Comparison of ENCODE assay signal across 19 cellular contexts in genomic region chr16:722835-723633, GRCh38. TPM values are rescaled to one million over a fixed set of nuclear protein-coding genes. Genes with fewer than 3 reads are reported as not detected.
DNase-seq lines count a peak whose midpoint lies in the region; ATAC-seq and TF ChIP-seq lines count a peak whose summit lies in the region.
"Had no signal": no experiment of that assay in that cellular context is flagged by ENCODE, and none has a peak within 500 bp of the region (broad histone marks: within the 10 kb centered on the region; RNA-seq: fewer than 3 reads in every experiment).

No MANE protein-coding gene starts in this region.

- H3K36me3 Mint-ChIP-seq in Caco-2 (ENCODE audit: insufficient read depth, unreplicated experiment) (peaks cover 6% of the 10 kb centered on the region), T-helper 17 cell (ENCODE audit: low read depth) (no peaks in the 10 kb centered on the region)
- H3K36me3 Mint-ChIP-seq in natural killer cell treated with Interleukin-12 subunit alpha and Interleukin-12 subunit beta and Interleukin-15 and Interleukin-18, amount 100 ng/mL, for 72 hours, result no peaks in the 10 kb centered on the region

- H3K4me1 ChIP-seq in Caco-2 (peaks cover 25% of the 10 kb centered on the region), prostate gland (replicated peaks) (peaks cover 25% of the 10 kb centered on the region)

- 85% methylated on average over 24 of the region's 24 CpGs for WGBS in prostate gland

- H3K9me3 Mint-ChIP-seq in Caco-2 (ENCODE audit: unreplicated experiment), result no peaks in the 10 kb centered on the region
- H3K9me3 Mint-ChIP-seq in natural killer cell treated with Interleukin-12 subunit alpha and Interleukin-12 subunit beta and Interleukin-15 and Interleukin-18, amount 100 ng/mL, for 72 hours, result no peaks in the 10 kb centered on the region

- H3K4me1 Mint-ChIP-seq in Caco-2 (ENCODE audit: low read depth, unreplicated experiment), result no peaks in the 10 kb centered on the region
- H3K4me1 Mint-ChIP-seq in T-helper 17 cell, result peaks cover 8% of the 10 kb centered on the region
- H3K4me1 Mint-ChIP-seq in natural killer cell treated with Interleukin-12 subunit alpha and Interleukin-12 subunit beta and Interleukin-15 and Interleukin-18, amount 100 ng/mL, for 72 hours (ENCODE audit: low read depth in 2 of 2), result peaks cover 0 to 15% of the 10 kb centered on the region in 2 donors

- peak overlapping the region; percentile 100 for H3K27ac ChIP-seq in C4-2B
- no peak overlapping the region for H3K27ac ChIP-seq in prostate gland
- H3K27ac ChIP-seq: foreskin keratinocyte, GM23248, ovary, thyroid gland had no signal

- H3K4me3 ChIP-seq in Caco-2 (ENCODE audit: low read depth, low read length), result no peak overlapping the region
- no peak overlapping the region for H3K4me3 ChIP-seq in prostate gland
- H3K4me3 ChIP-seq: GM23248, ovary, thyroid gland had no signal

- intact Hi-C loops in Caco-2 (cut with micrococcal nuclease; ENCODE audit: unreplicated experiment) (no loop called here), prostate gland (cut with DNase I) (no loop called here)

- no peaks in the 10 kb centered on the region for H3K27me3 Mint-ChIP-seq in Caco-2 (ENCODE audit: insufficient read depth, unreplicated experiment)
- H3K27me3 Mint-ChIP-seq in T-helper 17 cell, result no peaks in the 10 kb centered on the region
- H3K27me3 Mint-ChIP-seq in natural killer cell treated with Interleukin-12 subunit alpha and Interleukin-12 subunit beta and Interleukin-15 and Interleukin-18, amount 100 ng/mL, for 72 hours, result no peaks in the 10 kb centered on the region

- H3K36me3 ChIP-seq in Caco-2 (ENCODE audit: control insufficient read depth, insufficient read depth, low read length), result no peaks in the 10 kb centered on the region
- H3K36me3 ChIP-seq in prostate gland, result no peaks in the 10 kb centered on the region
- H3K36me3 ChIP-seq: ovary, thyroid gland had no signal

- H3K27me3 ChIP-seq in Caco-2 (replicated peaks; ENCODE audit: control insufficient read depth, insufficient read depth, low read length) (no peaks in the 10 kb centered on the region), prostate gland (replicated peaks; ENCODE audit: insufficient read depth) (no peaks in the 10 kb centered on the region)
- H3K27me3 ChIP-seq: foreskin keratinocyte, thyroid gland had no signal

- DNase-seq in Caco-2, result no peak
- no peak for DNase-seq in T-helper 17 cell
- DNase-seq in natural killer cell treated with Interleukin-12 subunit alpha and Interleukin-12 subunit beta and Interleukin-15 and Interleukin-18, amount 100 ng/mL, for 72 hours (ENCODE audit: low spot score), result no peak
- no peak for DNase-seq in GDM1 (lab: John Stamatoyannopoulos, UW)
- DNase-seq in prostate gland (ENCODE audit: low spot score), result no peak
- DNase-seq in UCSD-AML1 (lab: John Stamatoyannopoulos, UW; ENCODE audit: unreplicated experiment), result no peak
- DNase-seq: foreskin keratinocyte; GM23248; left cardiac atrium; midbrain; NCI-H1436; NCI-H2227 treated with DMSO at 0.1 percent for 48 hours; NK-92 treated with Interleukin-12 subunit alpha and Interleukin-12 subunit beta, amount 100 ng/mL, for 24 hours; ovary; SHP77; stimulated activated CD4-positive, alpha-beta T cell treated with anti-CD3 and anti-CD28 coated beads, Interleukin-2, amount 100 ng/mL, for 48 hours; thyroid gland had no signal

- H3K4me3 Mint-ChIP-seq in Caco-2 (ENCODE audit: unreplicated experiment) (peak overlapping the region; percentile 24), T-helper 17 cell (peak overlapping the region; percentile 70)
- H3K4me3 Mint-ChIP-seq in natural killer cell treated with Interleukin-12 subunit alpha and Interleukin-12 subunit beta and Interleukin-15 and Interleukin-18, amount 100 ng/mL, for 72 hours, result peak overlapping the region; percentile 34
- H3K4me3 Mint-ChIP-seq: CD14-positive monocyte had no signal

- CTCF ChIA-PET in Caco-2 (lab: Charles Lee), result no interaction called here

- H3K27ac Mint-ChIP-seq in Caco-2 (ENCODE audit: unreplicated experiment), result no peak overlapping the region
- no peak overlapping the region for H3K27ac Mint-ChIP-seq in T-helper 17 cell
- no peak overlapping the region for H3K27ac Mint-ChIP-seq in natural killer cell treated with Interleukin-12 subunit alpha and Interleukin-12 subunit beta and Interleukin-15 and Interleukin-18, amount 100 ng/mL, for 72 hours

- H3K9me3 ChIP-seq in Caco-2 (no peaks in the 10 kb centered on the region), T-helper 17 cell (ENCODE audit: control insufficient read depth, low read length, poor library complexity, severe bottlenecking) (no peaks in the 10 kb centered on the region), prostate gland (no peaks in the 10 kb centered on the region)
- H3K9me3 ChIP-seq: ovary, thyroid gland had no signal

- no peak for TF ChIP-seq POLR2A in prostate gland (IDR thresholded peaks at IDR 0.05)

- POLR2A ChIA-PET in Caco-2 (lab: Charles Lee), result no interaction called here

- no TSS peak for BruUV-seq in Caco-2 (replicated peaks; lab: Mats Ljungman, UMichigan)

- TF ChIP-seq CTCF in C4-2B (conservative IDR thresholded peaks at IDR 0.05), result no peak
- TF ChIP-seq CTCF in Caco-2 (IDR thresholded peaks at IDR 0.05; ENCODE audit: insufficient read depth in 1 of 2, low read depth in 1 of 2, low read length in 1 of 2, severe bottlenecking in 1 of 2, unreplicated experiment in 1 of 2), result no peak
- TF ChIP-seq CTCF in prostate gland (IDR thresholded peaks at IDR 0.05), result no peak

- no peak for ATAC-seq in T-helper 17 cell
- no peak for ATAC-seq in natural killer cell treated with Interleukin-12 subunit alpha and Interleukin-12 subunit beta and Interleukin-15 and Interleukin-18, amount 100 ng/mL, for 72 hours
- ATAC-seq: foreskin keratinocyte, left cardiac atrium had no signal

RNA-seq across cellular contexts. Expression of gene ANTKMT, which starts 2.1 kb away (rescaled TPM):
- 39.7 and 42.6 TPM in 2 replicates for total RNA-seq in Caco-2 (2022)
- 10 to 100 TPM; 10.3 to 11.8 TPM for total RNA-seq in T-helper 17 cell
- 10 to 100 TPM; 29.1 to 37.9 TPM for total RNA-seq in natural killer cell treated with Interleukin-12 subunit alpha and Interleukin-12 subunit beta and Interleukin-15 and Interleukin-18, amount 100 ng/mL, for 72 hours
- 10 to 100 TPM; 55.3 to 73.1 TPM for total RNA-seq in prostate gland

RNA-seq across cellular contexts. Expression of gene CCDC78, which starts 3.2 kb away (rescaled TPM):
- total RNA-seq in Caco-2 (2022) (3.5 and 4.6 TPM in 2 replicates), T-helper 17 cell (1 to 10 TPM; 3.4 to 3.7 TPM), prostate gland (1 to 10 TPM; 2.3 to 3.0 TPM)
- total RNA-seq in natural killer cell treated with Interleukin-12 subunit alpha and Interleukin-12 subunit beta and Interleukin-15 and Interleukin-18, amount 100 ng/mL, for 72 hours, result 1 to 10 TPM; 3.1 to 6.4 TPM

RNA-seq across cellular contexts. Expression of gene HAGHL, which starts 3.9 kb away (rescaled TPM):
- 6.8 and 9.7 TPM in 2 replicates for total RNA-seq in Caco-2 (2022)
- 10 to 100 TPM in 1 of 2 donors, 1 to 10 TPM in 1; 9.8 to 12.5 TPM for total RNA-seq in T-helper 17 cell
- total RNA-seq in natural killer cell treated with Interleukin-12 subunit alpha and Interleukin-12 subunit beta and Interleukin-15 and Interleukin-18, amount 100 ng/mL, for 72 hours, result 10 to 100 TPM in 1 of 2 donors, 1 to 10 TPM in 1; 5.4 to 15.3 TPM
- total RNA-seq in prostate gland, result 10 to 100 TPM in 1 of 2 donors, 1 to 10 TPM in 1; 7.7 to 10.1 TPM

RNA-seq across cellular contexts. Expression of gene METRN, which starts 8.1 kb away (rescaled TPM):
- total RNA-seq in Caco-2 (2022), result 20.0 and 23.4 TPM in 2 replicates
- 1 to 10 TPM; 3.8 to 4.3 TPM for total RNA-seq in T-helper 17 cell
- 10 to 100 TPM; 21.0 to 34.9 TPM for total RNA-seq in natural killer cell treated with Interleukin-12 subunit alpha and Interleukin-12 subunit beta and Interleukin-15 and Interleukin-18, amount 100 ng/mL, for 72 hours
- 10 to 100 TPM; 52.0 to 78.2 TPM for total RNA-seq in prostate gland

RNA-seq across cellular contexts. Expression of gene FBXL16, which starts 17.4 kb away (rescaled TPM):
- total RNA-seq in Caco-2 (2022) (5.9 and 10.5 TPM in 2 replicates), T-helper 17 cell (10 to 100 TPM; 29.0 to 35.3 TPM), prostate gland (1 to 10 TPM; 6.1 to 9.1 TPM)
- total RNA-seq in natural killer cell treated with Interleukin-12 subunit alpha and Interleukin-12 subunit beta and Interleukin-15 and Interleukin-18, amount 100 ng/mL, for 72 hours, result under 1 TPM in 1 of 2 donors, not detected in 1; 0.26 TPM
